Comparison of ENCODE assay signal across 9 cellular contexts in genomic region chr12:53061404-53062010, GRCh38. TPM values are rescaled to one million over a fixed set of nuclear protein-coding genes. Genes with fewer than 3 reads are reported as not detected.
A peak's percentile ranks its signal among the peaks of the same experiment; 100 is the strongest.
DNase-seq lines count a peak whose midpoint lies in the region; ATAC-seq, FAIRE-seq and TF ChIP-seq lines count a peak whose summit lies in the region.
"Had no signal": no experiment of that assay in that cellular context is flagged by ENCODE, and none has a peak within 500 bp of the region (broad histone marks: within the 10 kb centered on the region; RNA-seq: fewer than 3 reads in every experiment).

No MANE protein-coding gene starts in this region.

- no peaks in the 10 kb centered on the region for H3K9me1 ChIP-seq in keratinocyte (ENCODE audit: control insufficient read depth, extremely low read depth, insufficient read depth, low read length)

- no peak overlapping the region for H2AFZ ChIP-seq in KMS-11 (ENCODE audit: low read depth)
- H2AFZ ChIP-seq in keratinocyte (ENCODE audit: control insufficient read depth, low read length) = no peak overlapping the region

- H3K9me3 ChIP-seq in keratinocyte (ENCODE audit: control insufficient read depth, low read depth, low read length) = no peaks in the 10 kb centered on the region

- H4K20me1 ChIP-seq in KMS-11 (ENCODE audit: insufficient read depth) = no peaks in the 10 kb centered on the region
- peaks cover 5% of the 10 kb centered on the region for H4K20me1 ChIP-seq in keratinocyte (ENCODE audit: control insufficient read depth, extremely low read depth, insufficient read depth, low read length)

- H3K27ac ChIP-seq in KMS-11 (no peak overlapping the region), keratinocyte (ENCODE audit: control insufficient read depth, insufficient read depth, low read length) (no peak overlapping the region)

- H3K9ac ChIP-seq in KMS-11 (no peak overlapping the region), keratinocyte (ENCODE audit: control insufficient read depth, extremely low read depth, insufficient read depth, low read length) (no peak overlapping the region)

- H3K4me3 ChIP-seq in KMS-11 (IDR thresholded peaks at IDR 0.05; ENCODE audit: insufficient read depth, low read depth, low read length) = no peak overlapping the region
- H3K4me3 ChIP-seq in keratinocyte (ENCODE audit: control insufficient read depth in 2 of 3, extremely low read depth in 1 of 3, insufficient read depth in 2 of 3, low read depth in 1 of 3, low read length in 3 of 3) = no peak overlapping the region

- H3K27me3 ChIP-seq in KMS-11 (ENCODE audit: insufficient read depth, low read depth) = peaks cover 14% of the 10 kb centered on the region; the same call in 1 of the 2 replicates
- no peaks in the 10 kb centered on the region for H3K27me3 ChIP-seq in keratinocyte (ENCODE audit: control insufficient read depth, extremely low read depth, insufficient read depth, low read length)

- ATAC-seq in SK-N-SH treated with all-trans-retinoic acid at 6 μM for 48 hours = peak; percentile 5
- no peak for ATAC-seq in HG02623 (IDR thresholded peaks at IDR 0.05; ENCODE audit: unreplicated experiment)
- ATAC-seq in HG03045 (IDR thresholded peaks at IDR 0.05; ENCODE audit: unreplicated experiment) = no peak
- ATAC-seq in GM18520 (IDR thresholded peaks at IDR 0.05; ENCODE audit: unreplicated experiment) = no peak

- H3K79me2 ChIP-seq in KMS-11 (ENCODE audit: insufficient read depth, low read depth) (no peaks in the 10 kb centered on the region), keratinocyte (ENCODE audit: control insufficient read depth, insufficient read depth, low read length) (no peaks in the 10 kb centered on the region)

- dilution Hi-C loops in keratinocyte (cut with MboI; ENCODE audit: extremely low pct_ligation_motif_present, low sequenced_read_pairs) = no loop called here

- H3K4me1 ChIP-seq in KMS-11 (ENCODE audit: low read depth, poor library complexity, severe bottlenecking) = peaks cover 7% of the 10 kb centered on the region
- H3K4me1 ChIP-seq in keratinocyte (ENCODE audit: control insufficient read depth, extremely low read depth, insufficient read depth, low read length) = peaks cover 6% of the 10 kb centered on the region

- no peaks in the 10 kb centered on the region for H3K36me3 ChIP-seq in KMS-11 (ENCODE audit: insufficient read depth)
- peaks cover 16% of the 10 kb centered on the region in 2 experiments for H3K36me3 ChIP-seq in keratinocyte (ENCODE audit: control insufficient read depth in 2 of 2, extremely low read depth in 1 of 2, insufficient read depth in 2 of 2, low read length in 2 of 2)

- TF ChIP-seq CTCF in KMS-11 (conservative IDR thresholded peaks at IDR 0.05; ENCODE audit: low read depth, low read length) = 0 out of 2 replicates have a peak, but pooled peaks have one; percentile 41
- TF ChIP-seq CTCF in keratinocyte (optimal IDR thresholded peaks at IDR 0.05 in 1 of 3, IDR thresholded peaks at IDR 0.05 in 1 of 3, conservative IDR thresholded peaks at IDR 0.05 in 1 of 3; ENCODE audit: extremely low read depth in 1 of 3, insufficient read depth in 2 of 3, low read length in 3 of 3) = peak in 2 of 3 experiments; percentile 39

- DNase-seq in A172 (ENCODE audit: low spot score) (peak; percentile 42), keratinocyte (ENCODE audit: low read depth, low spot score) (no peak)
- DNase-seq in activated CD8-positive, alpha-beta memory T cell treated with anti-CD3 and anti-CD28 coated beads, Interleukin-2, amount 50 U/mL, for 4 hours = no peak
- DNase-seq: naive B cell had no signal

- H3K4me2 ChIP-seq in KMS-11 (peak overlapping the region; percentile 23; the same call in 1 of the 2 replicates), keratinocyte (ENCODE audit: control insufficient read depth, extremely low read depth, insufficient read depth, low read depth, low read length) (no peak overlapping the region)

- FAIRE-seq in keratinocyte (lab: Jason Lieb, UNC) = no peak

TF ChIP-seq in SK-N-SH treated with all-trans-retinoic acid at 6 μM for 48 hours, 23 proteins besides CTCF, POLR2A, EP300 and RAD21 (continues in another document):
- TF ChIP-seq RARB (CRISPR knock-in tag; IDR thresholded peaks at IDR 0.05) (no peak), ZFP3 (CRISPR knock-in tag; IDR thresholded peaks at IDR 0.05) (no peak), GLIS3 (CRISPR knock-in tag; IDR thresholded peaks at IDR 0.05) (no peak), ZNF70 (CRISPR knock-in tag; IDR thresholded peaks at IDR 0.05) (no peak), SNAI2 (CRISPR knock-in tag; IDR thresholded peaks at IDR 0.05) (no peak), ARNTL (CRISPR knock-in tag; IDR thresholded peaks at IDR 0.05; ENCODE audit: borderline replicate concordance, low read depth) (no peak), TCF4 (CRISPR knock-in tag; IDR thresholded peaks at IDR 0.05; ENCODE audit: borderline replicate concordance) (no peak)

RNA-seq across cellular contexts. Expression of gene TNS2, which starts 11.6 kb away (rescaled TPM):
- total RNA-seq in A172 (2014; rRNA removed; shearing (Covaris generic)) = 18.9 and 24.5 TPM in 2 replicates
- polyA plus RNA-seq in keratinocyte = 0.72 to 1.1 TPM (median 0.80 TPM) in 3 replicates
- not detected for polyA plus RNA-seq in keratinocyte (2011; ENCODE audit: low read depth)
- polyA plus RNA-seq in keratinocyte (2011; cell fraction: cytosol; rRNA removed) = 0.63 and 1.3 TPM in 2 replicates
- polyA plus RNA-seq in keratinocyte (2011; cell fraction: nucleus; rRNA removed) = 7.0 and 12.7 TPM in 2 replicates
- polyA plus RNA-seq in keratinocyte (2012; ENCODE audit: low replicate concordance) = 0.89 and 2.3 TPM in 2 replicates
- 1.9 to 7.2 TPM (median 3.0 TPM) in 3 replicates for polyA minus RNA-seq in keratinocyte
- 6.9 TPM for polyA minus RNA-seq in keratinocyte (2011; cell fraction: cytosol; rRNA and poly(A)+ RNA removed)
- 4.9 and 5.1 TPM in 2 replicates for polyA minus RNA-seq in keratinocyte (2011; cell fraction: nucleus; rRNA and poly(A)+ RNA removed)

RNA-seq across cellular contexts. Expression of gene SPRYD3, which starts 17.7 kb away (rescaled TPM):
- total RNA-seq in A172 (2014; rRNA removed; shearing (Covaris generic)) = 15.2 and 19.6 TPM in 2 replicates
- polyA plus RNA-seq in keratinocyte = 27.5 to 34.2 TPM (median 32.4 TPM) in 3 replicates
- polyA plus RNA-seq in keratinocyte (2011; ENCODE audit: low read depth) = 15.8 TPM
- 29.2 and 39.1 TPM in 2 replicates for polyA plus RNA-seq in keratinocyte (2011; cell fraction: cytosol; rRNA removed)
- polyA plus RNA-seq in keratinocyte (2011; cell fraction: nucleus; rRNA removed) = 43.5 and 47.9 TPM in 2 replicates
- 24.7 and 33.8 TPM in 2 replicates for polyA plus RNA-seq in keratinocyte (2012; ENCODE audit: low replicate concordance)
- 44.3 to 56.4 TPM (median 51.6 TPM) in 3 replicates for polyA minus RNA-seq in keratinocyte
- 38.4 TPM for polyA minus RNA-seq in keratinocyte (2011; cell fraction: cytosol; rRNA and poly(A)+ RNA removed)
- polyA minus RNA-seq in keratinocyte (2011; cell fraction: nucleus; rRNA and poly(A)+ RNA removed) = 17.9 and 23.7 TPM in 2 replicates

RNA-seq across cellular contexts. Expression of gene IGFBP6, which starts 36.0 kb away (rescaled TPM):
- 104 and 147 TPM in 2 replicates for total RNA-seq in A172 (2014; rRNA removed; shearing (Covaris generic))
- polyA plus RNA-seq in keratinocyte = 30.1 to 44.9 TPM (median 44.7 TPM) in 3 replicates
- 1.5 TPM for polyA plus RNA-seq in keratinocyte (2011; ENCODE audit: low read depth)
- polyA plus RNA-seq in keratinocyte (2011; cell fraction: cytosol; rRNA removed) = 23.3 and 50.1 TPM in 2 replicates
- polyA plus RNA-seq in keratinocyte (2011; cell fraction: nucleus; rRNA removed) = 20.4 and 27.0 TPM in 2 replicates
- 3.5 and 57.4 TPM in 2 replicates for polyA plus RNA-seq in keratinocyte (2012; ENCODE audit: low replicate concordance)
- 20.2 to 50.6 TPM (median 35.2 TPM) in 3 replicates for polyA minus RNA-seq in keratinocyte
- 48.5 TPM for polyA minus RNA-seq in keratinocyte (2011; cell fraction: cytosol; rRNA and poly(A)+ RNA removed)
- polyA minus RNA-seq in keratinocyte (2011; cell fraction: nucleus; rRNA and poly(A)+ RNA removed) = 7.1 and 7.3 TPM in 2 replicates

RNA-seq across cellular contexts. Expression of gene SOAT2, which starts 41.8 kb away (rescaled TPM):
- 0.17 TPM in 1 of 2 replicates, not detected in the other for total RNA-seq in A172 (2014; rRNA removed; shearing (Covaris generic))
- 0.08 TPM in 1 of 3 replicates, not detected in the others for polyA plus RNA-seq in keratinocyte
- not detected for polyA plus RNA-seq in keratinocyte (2011; ENCODE audit: low read depth)
- polyA plus RNA-seq in keratinocyte (2011; cell fraction: cytosol; rRNA removed) = 0.05 TPM in 1 of 2 replicates, not detected in the other
- polyA plus RNA-seq in keratinocyte (2011; cell fraction: nucleus; rRNA removed) = 0.07 TPM in 1 of 2 replicates, not detected in the other
- 0.10 TPM in 1 of 2 replicates, not detected in the other for polyA plus RNA-seq in keratinocyte (2012; ENCODE audit: low replicate concordance)
- polyA minus RNA-seq in keratinocyte = 0.16 TPM in 1 of 3 replicates, not detected in the others
- polyA minus RNA-seq in keratinocyte (2011; cell fraction: cytosol; rRNA and poly(A)+ RNA removed) = not detected
- not detected in 2 replicates for polyA minus RNA-seq in keratinocyte (2011; cell fraction: nucleus; rRNA and poly(A)+ RNA removed)

RNA-seq across cellular contexts. Expression of gene EIF4B, which starts 55.3 kb away (rescaled TPM):
- total RNA-seq in A172 (2014; rRNA removed; shearing (Covaris generic)) = 290 and 314 TPM in 2 replicates
- polyA plus RNA-seq in keratinocyte = 323 to 422 TPM (median 378 TPM) in 3 replicates
- 491 TPM for polyA plus RNA-seq in keratinocyte (2011; ENCODE audit: low read depth)
- 436 and 450 TPM in 2 replicates for polyA plus RNA-seq in keratinocyte (2011; cell fraction: cytosol; rRNA removed)
- 235 and 262 TPM in 2 replicates for polyA plus RNA-seq in keratinocyte (2011; cell fraction: nucleus; rRNA removed)
- 323 and 351 TPM in 2 replicates for polyA plus RNA-seq in keratinocyte (2012; ENCODE audit: low replicate concordance)
- polyA minus RNA-seq in keratinocyte = 427 to 700 TPM (median 612 TPM) in 3 replicates
- 447 TPM for polyA minus RNA-seq in keratinocyte (2011; cell fraction: cytosol; rRNA and poly(A)+ RNA removed)
- polyA minus RNA-seq in keratinocyte (2011; cell fraction: nucleus; rRNA and poly(A)+ RNA removed) = 142 and 249 TPM in 2 replicates
